8 cellular contexts compared by ENCODE assay signal in the genomic region with DNA sequence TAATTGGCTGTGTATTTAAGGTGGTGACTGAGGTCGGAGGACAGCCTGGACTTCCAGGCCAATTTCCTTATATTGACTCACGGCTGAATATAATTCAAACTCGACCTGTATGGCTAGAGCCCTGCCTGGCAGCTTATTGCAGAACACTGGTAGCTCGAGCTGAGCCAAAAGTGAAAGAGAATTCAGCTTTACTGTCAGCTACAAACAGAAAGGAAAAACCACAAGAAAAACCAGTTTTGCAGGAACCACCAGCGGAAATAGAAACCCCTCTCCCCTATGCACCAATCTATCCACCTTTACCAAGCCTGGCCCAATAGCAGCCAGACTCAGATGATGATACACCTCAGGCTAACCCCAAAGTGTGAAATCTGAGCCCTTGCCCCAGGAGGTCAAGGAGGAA.
DNase-seq lines count a peak whose midpoint lies in the region; ATAC-seq, FAIRE-seq and TF ChIP-seq lines count a peak whose summit lies in the region.

No MANE protein-coding gene starts in this region.

- no peaks in the 10 kb centered on the region for H3K27me3 Mint-ChIP-seq in activated T-cell treated with anti-CD3 and anti-CD28 coated beads, Interleukin-2, amount 50 U/mL, for 4 hours (ENCODE audit: low read depth)
- no peaks in the 10 kb centered on the region for H3K27me3 Mint-ChIP-seq in activated T-cell treated with anti-CD3 and anti-CD28 coated beads, Interleukin-2, amount 50 U/mL, for 24 hours

- no peak overlapping the region for H3K27ac Mint-ChIP-seq in activated T-cell treated with anti-CD3 and anti-CD28 coated beads, Interleukin-2, amount 50 U/mL, for 24 hours

- no peak for DNase-seq in activated T-cell treated with anti-CD3 and anti-CD28 coated beads, Interleukin-2, amount 50 U/mL, for 4 hours
- DNase-seq in activated T-cell treated with anti-CD3 and anti-CD28 coated beads, Interleukin-2, amount 50 U/mL, for 24 hours = no peak
- peak; percentile 30 for DNase-seq in RCC 7860 (ENCODE audit: low spot score)
- DNase-seq in fibroblast of pulmonary artery (ENCODE audit: low read depth) = peak; percentile 17
- no peak for DNase-seq in thoracic aorta (ENCODE audit: low spot score)
- DNase-seq in NCI-H1417 (lab: John Stamatoyannopoulos, UW) = no peak
- no peak for DNase-seq in NCI-H2029 treated with DMSO at 0.1 percent for 48 hours (lab: John Stamatoyannopoulos, UW)
- no peak for DNase-seq in osteoblast (ENCODE audit: insufficient read length, low spot score, missing footprints)

- no peaks in the 10 kb centered on the region for H3K36me3 Mint-ChIP-seq in activated T-cell treated with anti-CD3 and anti-CD28 coated beads, Interleukin-2, amount 50 U/mL, for 4 hours (ENCODE audit: insufficient read depth)
- H3K36me3 Mint-ChIP-seq in activated T-cell treated with anti-CD3 and anti-CD28 coated beads, Interleukin-2, amount 50 U/mL, for 24 hours (ENCODE audit: low read depth) = no peaks in the 10 kb centered on the region

- no peaks in the 10 kb centered on the region for H3K36me3 ChIP-seq in thoracic aorta
- H3K36me3 ChIP-seq in osteoblast (ENCODE audit: insufficient read depth, low read length) = no peaks in the 10 kb centered on the region

- H3K9me3 ChIP-seq in thoracic aorta = no peaks in the 10 kb centered on the region
- H3K9me3 ChIP-seq in osteoblast (ENCODE audit: low read depth, low read length) = no peaks in the 10 kb centered on the region

- no peaks in the 10 kb centered on the region for H3K27me3 ChIP-seq in thoracic aorta (replicated peaks; ENCODE audit: insufficient read depth)
- no peaks in the 10 kb centered on the region for H3K27me3 ChIP-seq in osteoblast (ENCODE audit: insufficient read depth, low read length)

- peaks cover 3 to 38% of the 10 kb centered on the region in 2 donors for H3K4me1 ChIP-seq in thoracic aorta (ENCODE audit: control insufficient read depth in 1 of 2, low read depth in 2 of 2)
- no peaks in the 10 kb centered on the region for H3K4me1 ChIP-seq in osteoblast (ENCODE audit: insufficient read depth, low read length)

- H2AFZ ChIP-seq in osteoblast (ENCODE audit: low read length) = no peak overlapping the region

- H3K4me2 ChIP-seq in osteoblast (ENCODE audit: insufficient read depth, low read length) = no peak overlapping the region

- no peak for TF ChIP-seq CTCF in fibroblast of pulmonary artery (IDR thresholded peaks at IDR 0.05; ENCODE audit: low read length, missing control alignments)
- no peak for TF ChIP-seq CTCF in thoracic aorta (IDR thresholded peaks at IDR 0.05)
- no peak for TF ChIP-seq CTCF in osteoblast (IDR thresholded peaks at IDR 0.05; ENCODE audit: extremely low read depth, low read depth, low read length)

- peak overlapping the region; percentile 51 for H3K4me3 ChIP-seq in fibroblast of pulmonary artery (replicated peaks; ENCODE audit: low read depth, low read length)
- H3K4me3 ChIP-seq in thoracic aorta = peak overlapping the region; percentile 68
- no peak overlapping the region for H3K4me3 ChIP-seq in osteoblast (ENCODE audit: insufficient read depth, low read length)

- peak overlapping the region; percentile 84 to 85 for H3K27ac ChIP-seq in thoracic aorta
- no peak overlapping the region for H3K27ac ChIP-seq in osteoblast (ENCODE audit: low read depth, low read length)

- ATAC-seq in activated T-cell treated with anti-CD3 and anti-CD28 coated beads, Interleukin-2, amount 50 U/mL, for 4 hours = peak in 1 of 2 donors; percentile 69
- ATAC-seq in thoracic aorta (ENCODE audit: insufficient number of reproducible peaks, low FRiP score, low read depth) = no peak

- H3K9me3 Mint-ChIP-seq in activated T-cell treated with anti-CD3 and anti-CD28 coated beads, Interleukin-2, amount 50 U/mL, for 4 hours = no peaks in the 10 kb centered on the region
- no peaks in the 10 kb centered on the region for H3K9me3 Mint-ChIP-seq in activated T-cell treated with anti-CD3 and anti-CD28 coated beads, Interleukin-2, amount 50 U/mL, for 24 hours

- no peaks in the 10 kb centered on the region for H3K79me2 ChIP-seq in osteoblast (ENCODE audit: insufficient read depth, low read length)

- peaks cover 61% of the 10 kb centered on the region for H3K4me1 Mint-ChIP-seq in activated T-cell treated with anti-CD3 and anti-CD28 coated beads, Interleukin-2, amount 50 U/mL, for 4 hours (ENCODE audit: low read depth)
- no peaks in the 10 kb centered on the region for H3K4me1 Mint-ChIP-seq in activated T-cell treated with anti-CD3 and anti-CD28 coated beads, Interleukin-2, amount 50 U/mL, for 24 hours (ENCODE audit: low read depth)

- H4K20me1 ChIP-seq in osteoblast (ENCODE audit: insufficient read depth, low read length) = no peaks in the 10 kb centered on the region

- FAIRE-seq in RCC 7860 (lab: Jason Lieb, UNC) = no peak

- peak overlapping the region; percentile 88 for H3K4me3 Mint-ChIP-seq in activated T-cell treated with anti-CD3 and anti-CD28 coated beads, Interleukin-2, amount 50 U/mL, for 4 hours
- H3K4me3 Mint-ChIP-seq in activated T-cell treated with anti-CD3 and anti-CD28 coated beads, Interleukin-2, amount 50 U/mL, for 24 hours = no peak overlapping the region

Comparison
In these comparisons a context has a peak if more than half of its experiments do, and no peak if none do; other contexts are left out.
1. DNase-seq: peak in RCC 7860 (single experiment) and fibroblast of pulmonary artery (single experiment); none in activated T-cell treated with anti-CD3 and anti-CD28 coated beads, Interleukin-2, amount 50 U/mL, for 4 hours (single experiment), activated T-cell treated with anti-CD3 and anti-CD28 coated beads, Interleukin-2, amount 50 U/mL, for 24 hours (single experiment), thoracic aorta (single experiment), NCI-H1417 (0 of 3), NCI-H2029 treated with DMSO at 0.1 percent for 48 hours (single experiment) and osteoblast (single experiment).